Comparison of ENCODE assay signal across 8 cellular contexts in the genomic region with DNA sequence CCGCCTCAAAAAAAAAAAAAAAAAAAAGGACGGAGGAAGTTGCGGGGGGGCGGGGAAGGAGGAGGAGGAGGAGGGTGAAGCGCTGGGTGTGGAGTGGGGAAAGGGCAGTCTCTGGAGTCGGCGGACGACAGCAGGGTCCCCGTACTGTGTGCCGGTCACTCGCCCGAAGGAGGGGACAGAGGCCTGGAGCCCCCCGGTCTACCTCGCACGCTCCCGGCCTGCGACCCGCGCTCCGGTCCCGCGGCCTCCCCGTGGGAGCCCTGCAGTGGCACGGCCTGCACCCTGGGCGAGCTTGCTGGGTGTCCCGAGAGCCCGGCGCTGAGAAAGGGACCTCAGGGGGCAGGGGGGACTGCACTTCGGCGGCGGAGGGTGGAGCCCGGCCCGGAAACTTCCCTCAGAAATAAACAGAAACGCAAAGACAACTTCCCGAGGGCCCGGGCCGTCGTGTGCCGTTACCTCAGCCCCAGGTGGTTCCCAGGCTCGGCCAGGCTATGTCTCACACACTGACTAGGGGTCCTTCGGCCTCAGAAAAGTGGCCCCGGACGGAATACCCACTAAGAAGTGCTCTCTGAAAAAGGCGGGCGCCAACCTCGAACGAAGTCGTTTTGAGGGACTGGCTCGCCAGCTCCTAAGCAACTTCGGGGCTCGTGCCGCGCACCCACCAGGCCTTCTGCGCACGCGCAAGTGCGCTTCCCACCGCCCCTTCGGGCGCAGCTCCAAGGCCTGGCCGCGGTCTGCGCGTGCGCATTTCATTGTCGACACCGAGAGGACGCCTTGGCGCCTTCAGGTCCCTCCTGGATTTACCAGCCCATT. TPM values are rescaled to one million over a fixed set of nuclear protein-coding genes. Genes with fewer than 3 reads are reported as not detected.
DNase-seq lines count a peak whose midpoint lies in the region; ATAC-seq and TF ChIP-seq lines count a peak whose summit lies in the region.

A gene with protein sequence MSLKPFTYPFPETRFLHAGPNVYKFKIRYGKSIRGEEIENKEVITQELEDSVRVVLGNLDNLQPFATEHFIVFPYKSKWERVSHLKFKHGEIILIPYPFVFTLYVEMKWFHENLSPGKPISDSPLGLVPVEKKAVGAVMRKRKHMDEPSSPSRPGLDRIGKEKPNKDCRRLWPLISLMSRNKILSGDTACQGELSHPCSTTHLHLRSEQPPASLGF (minus strand): TSS at position 688 of the 813 bp plus-strand sequence. CDS start 12,703 bp downstream, outside the sequence.

- intact Hi-C loops in OCI-LY7 (cut with micrococcal nuclease; ENCODE audit: unreplicated experiment), result loop anchor here (5.0 kb wide), 1 partner anchor 54 kb away; a partner anchor contains a TSS

- H2AFZ ChIP-seq in OCI-LY7 (ENCODE audit: low read length) (no peak within 1 kb of the TSS), parathyroid adenoma (peak within 1 kb of the TSS; percentile 66)

- ATAC-seq in HG03159 (IDR thresholded peaks at IDR 0.05; ENCODE audit: unreplicated experiment) (no peak), GM19351 (IDR thresholded peaks at IDR 0.05; ENCODE audit: unreplicated experiment) (no peak)

- TF ChIP-seq CTCF in OCI-LY7 (conservative IDR thresholded peaks at IDR 0.05; ENCODE audit: low read length) (no peak), parathyroid adenoma (IDR thresholded peaks at IDR 0.05) (no peak)

- H3K36me3 ChIP-seq in OCI-LY7 (ENCODE audit: insufficient read depth, low read length), result no peaks in the 10 kb centered on the region
- H3K36me3 ChIP-seq in parathyroid adenoma (ENCODE audit: control insufficient read depth, insufficient read depth, low read length), result no peaks in the 10 kb centered on the region
- no peaks in the 10 kb centered on the region for H3K36me3 ChIP-seq in subcutaneous abdominal adipose tissue (ENCODE audit: control insufficient read depth in 5 of 5, insufficient read depth in 5 of 5, low read length in 5 of 5)

- H4K20me1 ChIP-seq in OCI-LY7 (ENCODE audit: insufficient read depth, low read length), result no peaks in the 10 kb centered on the region

- H3K4me3 ChIP-seq in OCI-LY7 (ENCODE audit: low read depth, low read length, poor library complexity, severe bottlenecking) (no peak within 1 kb of the TSS), parathyroid adenoma (ENCODE audit: low read depth, low read length) (peak within 1 kb of the TSS; percentile 74), subcutaneous abdominal adipose tissue (ENCODE audit: low read depth in 1 of 5, low read length in 5 of 5) (peak within 1 kb of the TSS; percentile 56 to 71 (median 60))

- DNase-seq in AG08395 (ENCODE audit: low spot score), result peak; percentile 92
- no peak for DNase-seq in OCI-LY7 (ENCODE audit: low spot score)
- peak; percentile 75 for DNase-seq in activated gamma-delta T cell treated with anti-CD3 and anti-CD28 coated beads, Interleukin-2, amount 50 U/mL, for 16 hours (ENCODE audit: low read depth)
- DNase-seq in foreskin melanocyte, result peak; percentile 51

- H3K4me1 ChIP-seq in OCI-LY7 (ENCODE audit: insufficient read depth, low read length, poor library complexity, severe bottlenecking), result peaks cover 59% of the 10 kb centered on the region
- no peaks in the 10 kb centered on the region for H3K4me1 ChIP-seq in parathyroid adenoma
- H3K4me1 ChIP-seq in subcutaneous abdominal adipose tissue (ENCODE audit: control insufficient read depth in 5 of 5, insufficient read depth in 5 of 5, low read length in 5 of 5), result peaks cover 0 to 12% (median 12%) of the 10 kb centered on the region in 5 donors

- H3K79me2 ChIP-seq in OCI-LY7 (ENCODE audit: insufficient read depth, low read depth, low read length) (no peaks in the 10 kb centered on the region), parathyroid adenoma (no peaks in the 10 kb centered on the region)

- H3K9me2 ChIP-seq in OCI-LY7 (ENCODE audit: insufficient read depth, low read length), result no peaks in the 10 kb centered on the region

- H3K9me3 ChIP-seq in OCI-LY7 (ENCODE audit: low read length), result no peaks in the 10 kb centered on the region
- no peaks in the 10 kb centered on the region for H3K9me3 ChIP-seq in parathyroid adenoma (ENCODE audit: control insufficient read depth, low read length)
- no peaks in the 10 kb centered on the region for H3K9me3 ChIP-seq in subcutaneous abdominal adipose tissue (ENCODE audit: control insufficient read depth in 5 of 5, low read length in 5 of 5)

- H3K9ac ChIP-seq in parathyroid adenoma, result no peak within 1 kb of the TSS
- peak within 1 kb of the TSS in 4 of 5 donors; percentile 7 to 56 (median 45) for H3K9ac ChIP-seq in subcutaneous abdominal adipose tissue (ENCODE audit: low read length in 5 of 5)

- CTCF ChIA-PET in OCI-LY7 (lab: Charles Lee; ENCODE audit: unreplicated experiment), result no interaction called here

- H3K27me3 ChIP-seq in parathyroid adenoma (ENCODE audit: control insufficient read depth, insufficient read depth, low read length) (no peaks in the 10 kb centered on the region), subcutaneous abdominal adipose tissue (ENCODE audit: control insufficient read depth in 5 of 5, insufficient read depth in 4 of 5, low read length in 5 of 5) (peaks cover 0 to 4% (median 0%) of the 10 kb centered on the region in 5 donors)

- H3K27ac ChIP-seq in OCI-LY7 (ENCODE audit: low read depth, low read length, poor library complexity, severe bottlenecking) (peak within 1 kb of the TSS; percentile 93), parathyroid adenoma (no peak within 1 kb of the TSS), subcutaneous abdominal adipose tissue (ENCODE audit: low read depth, low read length) (no peak within 1 kb of the TSS)

- BruUV-seq in OCI-LY7 (replicated peaks; lab: Mats Ljungman, UMichigan), result no TSS peak

- POLR2A ChIA-PET in OCI-LY7 (lab: Charles Lee), result no interaction called here

- H3K4me2 ChIP-seq in OCI-LY7 (ENCODE audit: low read length) (peak within 1 kb of the TSS; percentile 65; the same call in 1 of the 2 replicates), parathyroid adenoma (ENCODE audit: low read length) (peak within 1 kb of the TSS; percentile 69)

RNA-seq across cellular contexts. Expression of the gene that starts here (rescaled TPM):
- total RNA-seq in OCI-LY7 (2014; rRNA removed; shearing (Covaris generic)), result not detected in 2 replicates
- total RNA-seq in OCI-LY7 (2022), result not detected in 2 replicates
